ENCODE assay signal across 15 cellular contexts in genomic region chr16:58041628-58041955, GRCh38. TPM values are rescaled to one million over a fixed set of nuclear protein-coding genes. Genes with fewer than 3 reads are reported as not detected.
A peak's percentile ranks its signal among the peaks of the same experiment; 100 is the strongest.
DNase-seq lines count a peak whose midpoint lies in the region; ATAC-seq, FAIRE-seq and TF ChIP-seq lines count a peak whose summit lies in the region.
"Had no signal": no experiment of that assay in that cellular context is flagged by ENCODE, and none has a peak within 500 bp of the region (broad histone marks: within the 10 kb centered on the region; RNA-seq: fewer than 3 reads in every experiment).

No MANE protein-coding gene starts in this region.

- H3K4me1 ChIP-seq in HepG2 (ENCODE audit: insufficient read depth, low read length), result no peaks in the 10 kb centered on the region
- H3K4me1 ChIP-seq: A549 had no signal

- H3K27ac ChIP-seq in HepG2 (ENCODE audit: extremely low read length, insufficient read depth, low read length), result no peak overlapping the region
- H3K27ac ChIP-seq: A549, C4-2B had no signal

- TF ChIP-seq POLR2A in HepG2 (IDR thresholded peaks at IDR 0.05; ENCODE audit: insufficient read depth in 1 of 2, low read depth in 2 of 2, low read length in 2 of 2), result no peak

- no peak for TF ChIP-seq CTCF in GM10266 (IDR thresholded peaks at IDR 0.05; ENCODE audit: control insufficient read depth, insufficient read depth, low read depth, missing control alignments)
- TF ChIP-seq CTCF in HepG2 (CRISPR knock-in tag; IDR thresholded peaks at IDR 0.05), result no peak

- H3K27me3 Mint-ChIP-seq in stimulated activated memory B cell treated with anti-CD40 and anti-IgM and Interleukin-4, amounts not matched to agents 10 μg/mL and 1 μg/mL and 100 μg/mL, for 72 hours, result no peaks in the 10 kb centered on the region
- H3K27me3 Mint-ChIP-seq: CD4-positive, alpha-beta T cell had no signal

- TF ChIP-seq RAD21 in HepG2 (CRISPR knock-in tag; IDR thresholded peaks at IDR 0.05), result no peak

- BruUV-seq in HepG2 (replicated peaks; lab: Mats Ljungman, UMichigan), result no TSS peak

- no peaks in the 10 kb centered on the region for H3K4me1 Mint-ChIP-seq in stimulated activated memory B cell treated with anti-CD40 and anti-IgM and Interleukin-4, amounts not matched to agents 10 μg/mL and 1 μg/mL and 100 μg/mL, for 72 hours

- CTCF ChIA-PET in HepG2 (lab: Yijun Ruan, JAX; ENCODE audit: low intra/inter-chr PET ratio, low total read pairs), result no interaction called here

- no peak overlapping the region for H3K4me2 ChIP-seq in HepG2 (ENCODE audit: low read depth, low read length)
- H3K4me2 ChIP-seq: A549 had no signal

- 95% methylated on average over 7 of the region's 18 CpGs for WGBS in HepG2 (ENCODE audit: low lambda C conversion rate)

- no peaks in the 10 kb centered on the region for H3K27me3 ChIP-seq in HepG2 (ENCODE audit: control insufficient read depth in 1 of 2, insufficient read depth in 2 of 2, low read length in 2 of 2)

- intact Hi-C loops in HepG2 (cut with micrococcal nuclease; ENCODE audit: unreplicated experiment), result no loop called here

- H3K4me3 ChIP-seq in HepG2 (replicated peaks in 1 of 3; ENCODE audit: insufficient read depth in 1 of 3, low read depth in 2 of 3, low read length in 3 of 3), result no peak overlapping the region
- H3K4me3 ChIP-seq: A549 had no signal

- ATAC-seq in HepG2, result no peak
- peak; percentile 20 for ATAC-seq in stimulated activated memory B cell treated with anti-CD40 and anti-IgM and Interleukin-4, amounts not matched to agents 10 μg/mL and 1 μg/mL and 100 μg/mL, for 72 hours
- ATAC-seq in GM18870 (IDR thresholded peaks at IDR 0.05; ENCODE audit: unreplicated experiment), result no peak
- no peak for ATAC-seq in HG03280 (IDR thresholded peaks at IDR 0.05; ENCODE audit: unreplicated experiment)
- ATAC-seq: A549 had no signal

- no peaks in the 10 kb centered on the region for H3K9me3 ChIP-seq in HepG2 (ENCODE audit: low read length)
- H3K9me3 ChIP-seq: A549 had no signal

- no peak for FAIRE-seq in HepG2 (lab: Jason Lieb, UNC)
- FAIRE-seq: A549, H1 had no signal

- H3K36me3 ChIP-seq in HepG2 (replicated peaks in 1 of 2; ENCODE audit: control insufficient read depth in 1 of 2, insufficient read depth in 2 of 2, low read length in 2 of 2), result peaks cover 49 to 70% of the 10 kb centered on the region in 2 experiments

- no peaks in the 10 kb centered on the region for H3K36me3 Mint-ChIP-seq in stimulated activated memory B cell treated with anti-CD40 and anti-IgM and Interleukin-4, amounts not matched to agents 10 μg/mL and 1 μg/mL and 100 μg/mL, for 72 hours

- no peak overlapping the region for H2AFZ ChIP-seq in HepG2 (ENCODE audit: low read length)

- H3K9ac ChIP-seq in HepG2 (ENCODE audit: insufficient read depth, low read depth, low read length), result no peak overlapping the region

- POLR2A ChIA-PET in HepG2 (lab: Yijun Ruan, JAX), result no interaction called here

- H3K27ac Mint-ChIP-seq in stimulated activated memory B cell treated with anti-CD40 and anti-IgM and Interleukin-4, amounts not matched to agents 10 μg/mL and 1 μg/mL and 100 μg/mL, for 72 hours, result no peak overlapping the region
- H3K27ac Mint-ChIP-seq: CD4-positive, alpha-beta T cell; H9 had no signal

- no peaks in the 10 kb centered on the region; the same call in 1 of the 2 replicates for H4K20me1 ChIP-seq in HepG2 (ENCODE audit: insufficient read depth, low read length)

- H3K4me3 Mint-ChIP-seq in stimulated activated memory B cell treated with anti-CD40 and anti-IgM and Interleukin-4, amounts not matched to agents 10 μg/mL and 1 μg/mL and 100 μg/mL, for 72 hours, result no peak overlapping the region
- H3K4me3 Mint-ChIP-seq: CD4-positive, alpha-beta T cell; H9 had no signal

- TF ChIP-seq EP300 in HepG2 (IDR thresholded peaks at IDR 0.05; ENCODE audit: low read depth in 2 of 2, low read length in 2 of 2), result no peak
- TF ChIP-seq EP300 in HepG2 (CRISPR knock-in tag; IDR thresholded peaks at IDR 0.05; ENCODE audit: borderline replicate concordance), result no peak

- in situ Hi-C loops in HepG2 (cut with HindIII; ENCODE audit: extremely low pct_ligation_motif_present, low pct_unique_long_range_greater_than_20kb), result no loop called here

- H3K79me2 ChIP-seq in HepG2 (ENCODE audit: insufficient read depth, low read length), result no peaks in the 10 kb centered on the region

- H3K9me3 Mint-ChIP-seq in stimulated activated memory B cell treated with anti-CD40 and anti-IgM and Interleukin-4, amounts not matched to agents 10 μg/mL and 1 μg/mL and 100 μg/mL, for 72 hours, result peaks cover 3% of the 10 kb centered on the region
- H3K9me3 Mint-ChIP-seq: CD4-positive, alpha-beta T cell; H9 had no signal

- DNase-seq in 8988T (peak; percentile 20), GM10266 (ENCODE audit: extremely low spot score) (peak; percentile 11), HepG2 (ENCODE audit: low spot score) (no peak)
- DNase-seq: AML-193; CD4-positive, alpha-beta T cell; DMS153; DMS79; GDM1; H9 had no signal

RNA-seq across cellular contexts. Expression of gene MMP15, which starts 16.0 kb away (rescaled TPM):
- 17.2 and 35.2 TPM in 2 replicates for total RNA-seq in HepG2 (2016; rRNA removed; fragmentation: Illumina TruSeq; extraction: Trizol)
- total RNA-seq in HepG2 (2016; cell fraction: cytosol; rRNA removed; fragmentation: Illumina TruSeq; extraction: Trizol; ENCODE audit: low read depth), result 3.1 and 4.0 TPM in 2 replicates
- 15.2 and 35.5 TPM in 2 replicates for total RNA-seq in HepG2 (2016; cell fraction: insoluble cytoplasmic fraction; rRNA removed; fragmentation: Illumina TruSeq; extraction: Trizol)
- 11.7 and 12.8 TPM in 2 replicates for total RNA-seq in HepG2 (2016; cell fraction: membrane; rRNA removed; fragmentation: Illumina TruSeq; extraction: Trizol)
- total RNA-seq in HepG2 (2016; cell fraction: nucleus; rRNA removed; fragmentation: Illumina TruSeq; extraction: Trizol), result 29.8 and 35.0 TPM in 2 replicates
- polyA plus RNA-seq in HepG2 (2011; rRNA removed), result 44.9 and 65.2 TPM in 2 replicates
- polyA plus RNA-seq in HepG2 (2011; cell fraction: cytosol; rRNA removed), result 48.2 and 63.4 TPM in 2 replicates
- 48.7 and 49.3 TPM in 2 replicates for polyA plus RNA-seq in HepG2 (2011; cell fraction: nucleus; rRNA removed)
- 31.4 and 52.1 TPM in 2 replicates for polyA plus RNA-seq in HepG2 (2012)
- 3.1 and 3.6 TPM in 2 replicates for polyA plus RNA-seq in HepG2 (2016; cell fraction: cytosol; fragmentation: Illumina TruSeq; extraction: Trizol; ENCODE audit: low read depth)
- 20.6 and 24.8 TPM in 2 replicates for polyA plus RNA-seq in HepG2 (2016; cell fraction: insoluble cytoplasmic fraction; fragmentation: Illumina TruSeq; extraction: Trizol; ENCODE audit: low read depth)
- 9.3 and 9.6 TPM in 2 replicates for polyA plus RNA-seq in HepG2 (2016; cell fraction: membrane; fragmentation: Illumina TruSeq; extraction: Trizol; ENCODE audit: low read depth)
- polyA plus RNA-seq in HepG2 (2016; cell fraction: nucleus; fragmentation: Illumina TruSeq; extraction: Trizol; ENCODE audit: insufficient read depth, low read depth), result 59.2 and 61.3 TPM in 2 replicates
- 32.1 and 99.8 TPM in 2 replicates for polyA minus RNA-seq in HepG2 (2011; rRNA and poly(A)+ RNA removed; ENCODE audit: low replicate concordance)
- polyA minus RNA-seq in HepG2 (2011; cell fraction: cytosol; rRNA and poly(A)+ RNA removed), result 50.9 and 56.7 TPM in 2 replicates
- polyA minus RNA-seq in HepG2 (2011; cell fraction: nucleus; rRNA and poly(A)+ RNA removed), result 14.2 and 19.3 TPM in 2 replicates

RNA-seq across cellular contexts. Expression of gene USB1, which starts 40.4 kb away (rescaled TPM):
- 16.7 and 33.5 TPM in 2 replicates for total RNA-seq in HepG2 (2016; rRNA removed; fragmentation: Illumina TruSeq; extraction: Trizol)
- 11.1 and 11.2 TPM in 2 replicates for total RNA-seq in HepG2 (2016; cell fraction: cytosol; rRNA removed; fragmentation: Illumina TruSeq; extraction: Trizol; ENCODE audit: low read depth)
- 17.4 and 32.4 TPM in 2 replicates for total RNA-seq in HepG2 (2016; cell fraction: insoluble cytoplasmic fraction; rRNA removed; fragmentation: Illumina TruSeq; extraction: Trizol)
- total RNA-seq in HepG2 (2016; cell fraction: membrane; rRNA removed; fragmentation: Illumina TruSeq; extraction: Trizol), result 47.5 and 49.4 TPM in 2 replicates
- 17.8 and 27.0 TPM in 2 replicates for total RNA-seq in HepG2 (2016; cell fraction: nucleus; rRNA removed; fragmentation: Illumina TruSeq; extraction: Trizol)
- 65.4 and 75.9 TPM in 2 replicates for polyA plus RNA-seq in HepG2 (2011; rRNA removed)
- polyA plus RNA-seq in HepG2 (2011; cell fraction: cytosol; rRNA removed), result 60.7 and 64.8 TPM in 2 replicates
- polyA plus RNA-seq in HepG2 (2011; cell fraction: nucleus; rRNA removed), result 51.6 and 63.8 TPM in 2 replicates
- polyA plus RNA-seq in HepG2 (2012), result 24.1 and 47.2 TPM in 2 replicates
- 54.6 and 63.3 TPM in 2 replicates for polyA plus RNA-seq in HepG2 (2016; cell fraction: cytosol; fragmentation: Illumina TruSeq; extraction: Trizol; ENCODE audit: low read depth)
- 76.8 and 103 TPM in 2 replicates for polyA plus RNA-seq in HepG2 (2016; cell fraction: insoluble cytoplasmic fraction; fragmentation: Illumina TruSeq; extraction: Trizol; ENCODE audit: low read depth)
- 136 and 142 TPM in 2 replicates for polyA plus RNA-seq in HepG2 (2016; cell fraction: membrane; fragmentation: Illumina TruSeq; extraction: Trizol; ENCODE audit: low read depth)
- polyA plus RNA-seq in HepG2 (2016; cell fraction: nucleus; fragmentation: Illumina TruSeq; extraction: Trizol; ENCODE audit: insufficient read depth, low read depth), result 62.4 and 62.9 TPM in 2 replicates
- polyA minus RNA-seq in HepG2 (2011; rRNA and poly(A)+ RNA removed; ENCODE audit: low replicate concordance), result 97.4 and 101 TPM in 2 replicates
- polyA minus RNA-seq in HepG2 (2011; cell fraction: cytosol; rRNA and poly(A)+ RNA removed), result 44.2 and 48.1 TPM in 2 replicates
- 30.8 and 37.7 TPM in 2 replicates for polyA minus RNA-seq in HepG2 (2011; cell fraction: nucleus; rRNA and poly(A)+ RNA removed)

RNA-seq across cellular contexts. Expression of gene ZNF319, which starts 41.1 kb away (rescaled TPM):
- 3.5 and 3.6 TPM in 2 replicates for total RNA-seq in HepG2 (2016; rRNA removed; fragmentation: Illumina TruSeq; extraction: Trizol)
- 0.51 and 0.88 TPM in 2 replicates for total RNA-seq in HepG2 (2016; cell fraction: cytosol; rRNA removed; fragmentation: Illumina TruSeq; extraction: Trizol; ENCODE audit: low read depth)
- total RNA-seq in HepG2 (2016; cell fraction: insoluble cytoplasmic fraction; rRNA removed; fragmentation: Illumina TruSeq; extraction: Trizol), result 3.1 and 3.2 TPM in 2 replicates
- total RNA-seq in HepG2 (2016; cell fraction: membrane; rRNA removed; fragmentation: Illumina TruSeq; extraction: Trizol), result 2.3 and 2.7 TPM in 2 replicates
- 3.0 and 3.7 TPM in 2 replicates for total RNA-seq in HepG2 (2016; cell fraction: nucleus; rRNA removed; fragmentation: Illumina TruSeq; extraction: Trizol)
- polyA plus RNA-seq in HepG2 (2011; rRNA removed), result 2.4 and 5.2 TPM in 2 replicates
- 2.9 and 3.1 TPM in 2 replicates for polyA plus RNA-seq in HepG2 (2011; cell fraction: cytosol; rRNA removed)
- 7.2 and 8.1 TPM in 2 replicates for polyA plus RNA-seq in HepG2 (2011; cell fraction: nucleus; rRNA removed)
- polyA plus RNA-seq in HepG2 (2012), result 2.2 and 4.4 TPM in 2 replicates
- polyA plus RNA-seq in HepG2 (2016; cell fraction: cytosol; fragmentation: Illumina TruSeq; extraction: Trizol; ENCODE audit: low read depth), result 0.15 and 0.25 TPM in 2 replicates
- polyA plus RNA-seq in HepG2 (2016; cell fraction: insoluble cytoplasmic fraction; fragmentation: Illumina TruSeq; extraction: Trizol; ENCODE audit: low read depth), result 4.6 TPM in 2 replicates
- polyA plus RNA-seq in HepG2 (2016; cell fraction: membrane; fragmentation: Illumina TruSeq; extraction: Trizol; ENCODE audit: low read depth), result 1.0 and 1.3 TPM in 2 replicates
- polyA plus RNA-seq in HepG2 (2016; cell fraction: nucleus; fragmentation: Illumina TruSeq; extraction: Trizol; ENCODE audit: insufficient read depth, low read depth), result 5.6 TPM in 2 replicates
- polyA minus RNA-seq in HepG2 (2011; rRNA and poly(A)+ RNA removed; ENCODE audit: low replicate concordance), result 8.6 and 11.6 TPM in 2 replicates
- polyA minus RNA-seq in HepG2 (2011; cell fraction: cytosol; rRNA and poly(A)+ RNA removed), result 4.9 and 6.1 TPM in 2 replicates
- 4.6 and 5.0 TPM in 2 replicates for polyA minus RNA-seq in HepG2 (2011; cell fraction: nucleus; rRNA and poly(A)+ RNA removed)
